ENCODE assay signal across 21 cellular contexts in genomic region chr11:69659591-69659990, GRCh38. TPM values are rescaled to one million over a fixed set of nuclear protein-coding genes. Genes with fewer than 3 reads are reported as not detected.
"Had no signal": no experiment of that assay in that cellular context is flagged by ENCODE, and none has a peak within 500 bp of the region (broad histone marks: within the 10 kb centered on the region; RNA-seq: fewer than 3 reads in every experiment).

No MANE protein-coding gene starts in this region.

- H3K27ac Mint-ChIP-seq: activated naive CD8-positive, alpha-beta T cell treated with anti-CD3 and anti-CD28 coated beads for 36 hours; progenitor cell of endocrine pancreas; stimulated activated naive CD8-positive, alpha-beta T cell treated with anti-CD3 and anti-CD28 coated beads, Interleukin-15, Interleukin-2, amounts not matched to agents 100 ng/mL and 50 ng/mL, for 24 hours; T-helper 1 cell treated with Interleukin-12 subunit alpha and Interleukin-12 subunit beta and Interleukin-4 antibody, amounts not matched to agents 30 μg/mL and 1 μg/mL, for 36 hours had no signal

- H3K27me3 Mint-ChIP-seq: activated naive CD8-positive, alpha-beta T cell treated with anti-CD3 and anti-CD28 coated beads for 36 hours; progenitor cell of endocrine pancreas; stimulated activated naive CD8-positive, alpha-beta T cell treated with anti-CD3 and anti-CD28 coated beads, Interleukin-15, Interleukin-2, amounts not matched to agents 100 ng/mL and 50 ng/mL, for 24 hours had no signal

- H3K9me3 ChIP-seq: body of pancreas, right atrium auricular region, tibial nerve had no signal

- H3K4me3 Mint-ChIP-seq: activated naive CD8-positive, alpha-beta T cell treated with anti-CD3 and anti-CD28 coated beads for 36 hours; stimulated activated naive CD8-positive, alpha-beta T cell treated with anti-CD3 and anti-CD28 coated beads, Interleukin-15, Interleukin-2, amounts not matched to agents 100 ng/mL and 50 ng/mL, for 24 hours; T-helper 1 cell treated with Interleukin-12 subunit alpha and Interleukin-12 subunit beta and Interleukin-4 antibody, amounts not matched to agents 30 μg/mL and 1 μg/mL, for 36 hours had no signal

- DNase-seq: activated CD4-positive, CD25-positive, alpha-beta regulatory T cell treated with anti-CD3 and anti-CD28 coated beads, Interleukin-2, amount 50 U/mL, for 72 hours; activated CD8-positive, alpha-beta memory T cell treated with anti-CD3 and anti-CD28 coated beads for 24 hours; activated CD8-positive, alpha-beta memory T cell treated with anti-CD3 and anti-CD28 coated beads, Interleukin-2, amount 50 U/mL, for 48 hours; activated naive CD8-positive, alpha-beta T cell treated with anti-CD3 and anti-CD28 coated beads for 36 hours; amygdala; body of pancreas; caudate nucleus; foreskin fibroblast; mammary epithelial cell; occipital lobe had no signal

- H3K27me3 ChIP-seq: body of pancreas, dorsolateral prefrontal cortex, hepatocyte, right atrium auricular region, tibial nerve had no signal

- H3K4me3 ChIP-seq: body of pancreas, dorsolateral prefrontal cortex, hepatocyte, right atrium auricular region, tibial nerve had no signal

- H3K4me1 Mint-ChIP-seq: activated naive CD8-positive, alpha-beta T cell treated with anti-CD3 and anti-CD28 coated beads for 36 hours had no signal

- H3K4me1 ChIP-seq: right atrium auricular region had no signal

- H3K27ac ChIP-seq: body of pancreas, dorsolateral prefrontal cortex, epithelial cell of prostate, hepatocyte, right atrium auricular region had no signal

- H3K36me3 Mint-ChIP-seq: activated naive CD8-positive, alpha-beta T cell treated with anti-CD3 and anti-CD28 coated beads for 36 hours had no signal

- H3K9me3 Mint-ChIP-seq: activated naive CD8-positive, alpha-beta T cell treated with anti-CD3 and anti-CD28 coated beads for 36 hours; stimulated activated naive CD8-positive, alpha-beta T cell treated with anti-CD3 and anti-CD28 coated beads, Interleukin-15, Interleukin-2, amounts not matched to agents 100 ng/mL and 50 ng/mL, for 24 hours; T-helper 1 cell treated with Interleukin-12 subunit alpha and Interleukin-12 subunit beta and Interleukin-4 antibody, amounts not matched to agents 30 μg/mL and 1 μg/mL, for 36 hours had no signal

- ATAC-seq: body of pancreas, left lobe of liver had no signal

RNA-seq across cellular contexts. Expression of gene FGF19, which starts 44.2 kb away (rescaled TPM):
- total RNA-seq: activated naive CD8-positive, alpha-beta T cell treated with anti-CD3 and anti-CD28 coated beads for 36 hours; body of pancreas; dorsolateral prefrontal cortex; glomerular endothelial cell; occipital lobe; progenitor cell of endocrine pancreas; right atrium auricular region; skeletal muscle tissue; tibial nerve had no signal
